In the genomic region with DNA sequence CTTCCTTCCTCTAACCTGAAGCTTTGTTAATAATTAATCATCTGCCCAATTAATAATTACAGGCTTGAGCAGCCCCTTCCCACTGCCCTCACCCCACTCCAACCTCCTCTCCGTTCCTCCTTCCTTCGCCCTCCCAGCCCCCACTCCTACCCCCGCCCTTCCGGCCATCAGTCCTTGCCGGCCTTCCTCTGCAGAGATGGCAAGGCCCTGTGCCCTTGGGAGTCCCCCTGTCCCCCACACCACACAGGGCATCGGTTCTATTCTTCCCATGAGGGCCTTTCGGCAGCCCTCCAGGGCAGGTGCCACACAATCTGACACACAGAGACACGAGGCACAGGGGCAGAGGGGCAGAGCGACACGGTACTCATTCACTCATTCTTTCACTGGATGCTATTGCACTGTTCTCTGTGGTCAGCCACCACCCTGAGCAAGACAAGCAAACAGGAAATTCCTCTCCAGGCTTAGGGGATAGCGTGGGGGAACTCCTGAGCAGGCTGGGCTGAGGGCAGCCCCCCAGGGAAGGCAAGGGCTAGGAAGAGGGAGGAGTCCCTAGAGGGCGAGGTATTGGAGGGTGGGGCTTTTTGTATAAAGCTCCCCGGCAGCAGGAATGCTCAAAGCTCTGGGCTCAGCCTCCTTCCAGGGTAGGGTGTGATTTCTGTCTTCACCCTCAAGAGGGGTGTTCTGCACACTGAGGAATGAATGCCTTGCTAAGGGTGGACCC, we compare ENCODE assay signal across 8 cellular contexts. TPM values are rescaled to one million over a fixed set of nuclear protein-coding genes. Genes with fewer than 3 reads are reported as not detected.
A peak's percentile ranks its signal among the peaks of the same experiment; 100 is the strongest.
DNase-seq lines count a peak whose midpoint lies in the region; ATAC-seq and TF ChIP-seq lines count a peak whose summit lies in the region.

No MANE protein-coding gene starts in this region.

- H3K36me3 ChIP-seq in PC-9 (ENCODE audit: low read depth), result no peaks in the 10 kb centered on the region

- ATAC-seq in GM21723 (IDR thresholded peaks at IDR 0.05; ENCODE audit: unreplicated experiment), result peak; percentile 67

- no peaks in the 10 kb centered on the region for H3K9me3 ChIP-seq in PC-9 (ENCODE audit: insufficient read depth, low read depth)

- POLR2A ChIA-PET in PC-9 (lab: Charles Lee; ENCODE audit: unreplicated experiment), result no interaction called here

- H3K4me3 ChIP-seq in PC-9, result no peak overlapping the region
- peak overlapping the region; percentile 59 for H3K4me3 ChIP-seq in epithelial cell of proximal tubule (ENCODE audit: low read depth, low read length)

- peak overlapping the region; percentile 96 for H3K27ac Mint-ChIP-seq in progenitor cell of endocrine pancreas

- no peak overlapping the region for H2AFZ ChIP-seq in PC-9

- no peaks in the 10 kb centered on the region for H3K9me3 Mint-ChIP-seq in progenitor cell of endocrine pancreas (ENCODE audit: low read depth)

- peak overlapping the region; percentile 60 for H3K4me3 Mint-ChIP-seq in progenitor cell of endocrine pancreas (ENCODE audit: low read depth)

- H3K27ac ChIP-seq in PC-9, result no peak overlapping the region

- intact Hi-C loops in PC-9 (cut with micrococcal nuclease; ENCODE audit: unreplicated experiment), result loop anchor here (5.0 kb wide), 1 partner anchor 34 kb away; no protein-coding TSS in a partner anchor

- H3K27me3 Mint-ChIP-seq in progenitor cell of endocrine pancreas, result no peaks in the 10 kb centered on the region

- H3K4me2 ChIP-seq in PC-9, result peak overlapping the region; percentile 24

- H3K9me2 ChIP-seq in PC-9 (ENCODE audit: insufficient read depth), result no peaks in the 10 kb centered on the region

- peaks cover 25% of the 10 kb centered on the region for H3K4me1 ChIP-seq in PC-9 (replicated peaks; ENCODE audit: insufficient read depth)

- CTCF ChIA-PET in PC-9 (lab: Charles Lee), result interaction anchor here (1.3 kb wide), 1 partner anchor 57 kb away, joined by 3 read pairs; no protein-coding TSS in a partner anchor

- no peaks in the 10 kb centered on the region for H3K79me2 ChIP-seq in PC-9 (ENCODE audit: low read depth)

- DNase-seq in EH (ENCODE audit: low read depth), result peak; percentile 86
- peak; percentile 58 to 68 for DNase-seq in PC-9
- DNase-seq in epithelial cell of proximal tubule (ENCODE audit: low read depth), result peak; percentile 58
- DNase-seq in progenitor cell of endocrine pancreas (ENCODE audit: low spot score, unreplicated experiment), result no peak
- no peak for DNase-seq in activated effector memory CD4-positive, alpha-beta T cell treated with Interleukin-2 at 50 U/mL for 16 hours
- no peak for DNase-seq in stimulated activated CD4-positive, alpha-beta T cell treated with anti-CD3 and anti-CD28 coated beads, Interleukin-2, amount 100 ng/mL, for 48 hours
- DNase-seq in NCI-H1436 (lab: John Stamatoyannopoulos, UW), result no peak

- no peaks in the 10 kb centered on the region for H4K20me1 ChIP-seq in PC-9 (ENCODE audit: insufficient read depth)

- TF ChIP-seq CTCF in PC-9 (conservative IDR thresholded peaks at IDR 0.05) (no peak), epithelial cell of proximal tubule (conservative IDR thresholded peaks at IDR 0.05; ENCODE audit: low read depth, low read length) (no peak), progenitor cell of endocrine pancreas (IDR thresholded peaks at IDR 0.05; ENCODE audit: unreplicated experiment) (no peak)

- H3K36me3 Mint-ChIP-seq in progenitor cell of endocrine pancreas (ENCODE audit: insufficient read depth), result no peaks in the 10 kb centered on the region

- peaks cover 18% of the 10 kb centered on the region for H3K27me3 ChIP-seq in PC-9 (ENCODE audit: insufficient read depth, low read depth)

- BruUV-seq in PC-9 (replicated peaks; lab: Mats Ljungman, UMichigan), result no TSS peak

- H3K4me1 Mint-ChIP-seq in progenitor cell of endocrine pancreas (ENCODE audit: low read depth), result peaks cover 58% of the 10 kb centered on the region

- H3F3A ChIP-seq in PC-9 (ENCODE audit: insufficient read depth, low read depth), result no peaks in the 10 kb centered on the region; the same call in 1 of the 2 replicates

RNA-seq across cellular contexts. Expression of a gene that starts 14.8 kb away (rescaled TPM):
- not detected in 2 replicates for total RNA-seq in PC-9 (2021)
- 0.65 and 2.4 TPM in 2 replicates for total RNA-seq in epithelial cell of proximal tubule
- 28.8 and 32.7 TPM in 2 replicates for total RNA-seq in progenitor cell of endocrine pancreas

RNA-seq across cellular contexts. Expression of a gene that starts 30.5 kb away (rescaled TPM):
- total RNA-seq in PC-9 (2021) (36.9 TPM in 2 replicates), epithelial cell of proximal tubule (22.9 and 26.6 TPM in 2 replicates), progenitor cell of endocrine pancreas (30.5 and 32.4 TPM in 2 replicates)

RNA-seq across cellular contexts. Expression of a gene that starts 48.8 kb away (rescaled TPM):
- total RNA-seq in PC-9 (2021) (488 and 588 TPM in 2 replicates), epithelial cell of proximal tubule (294 and 415 TPM in 2 replicates), progenitor cell of endocrine pancreas (332 and 356 TPM in 2 replicates)

Comparison
In these comparisons a context has a peak if more than half of its experiments do, and no peak if none do; other contexts are left out.
1. DNase-seq: peak in EH (single experiment), PC-9 (2 of 2) and epithelial cell of proximal tubule (single experiment); none in progenitor cell of endocrine pancreas (single experiment), activated effector memory CD4-positive, alpha-beta T cell treated with Interleukin-2 at 50 U/mL for 16 hours (single experiment), stimulated activated CD4-positive, alpha-beta T cell treated with anti-CD3 and anti-CD28 coated beads, Interleukin-2, amount 100 ng/mL, for 48 hours (0 of 2) and NCI-H1436 (single experiment).